10 cellular contexts compared by ENCODE assay signal in genomic region chr16:81520560-81521135, GRCh38.
DNase-seq lines count a peak whose midpoint lies in the region; ATAC-seq and TF ChIP-seq lines count a peak whose summit lies in the region.
"Had no signal": no experiment of that assay in that cellular context is flagged by ENCODE, and none has a peak within 500 bp of the region (broad histone marks: within the 10 kb centered on the region; RNA-seq: fewer than 3 reads in every experiment).

No MANE protein-coding gene starts in this region.

- H3K4me3 Mint-ChIP-seq in CD4-positive, CD25-positive, alpha-beta regulatory T cell, result peak overlapping the region in 2 of 4 donors; percentile 37 to 83
- H3K4me3 Mint-ChIP-seq in activated T-helper 1 cell treated with anti-CD3 and anti-CD28 coated beads, Interleukin-12 subunit alpha, Interleukin-12 subunit beta, Interleukin-2, Interleukin-4 antibody, amounts not matched to agents 30 ng/mL and 10 ng/mL and 1 ng/mL, durations not matched to agents 14 hours and 24 hours and 36 hours, result peak overlapping the region; percentile 4
- H3K4me3 Mint-ChIP-seq in naive thymus-derived CD8-positive, alpha-beta T cell, result peak overlapping the region in 4 of 10 donors; percentile 26 to 82 (median 37)

- peaks cover 18 to 39% (median 32%) of the 10 kb centered on the region in 4 donors for H3K4me1 Mint-ChIP-seq in CD4-positive, CD25-positive, alpha-beta regulatory T cell
- peaks cover 54% of the 10 kb centered on the region for H3K4me1 Mint-ChIP-seq in activated T-helper 1 cell treated with anti-CD3 and anti-CD28 coated beads, Interleukin-12 subunit alpha, Interleukin-12 subunit beta, Interleukin-2, Interleukin-4 antibody, amounts not matched to agents 30 ng/mL and 10 ng/mL and 1 ng/mL, durations not matched to agents 14 hours and 24 hours and 36 hours (ENCODE audit: low read depth)
- peaks cover 13 to 62% (median 36%) of the 10 kb centered on the region in 4 donors for H3K4me1 Mint-ChIP-seq in naive thymus-derived CD8-positive, alpha-beta T cell

- H3K4me1 ChIP-seq in CD4-positive, CD25-positive, alpha-beta regulatory T cell (ENCODE audit: control insufficient read depth, insufficient read depth, low read length, poor library complexity, severe bottlenecking), result peaks cover 27% of the 10 kb centered on the region
- H3K4me1 ChIP-seq in HEK293 (ENCODE audit: control insufficient read depth, insufficient read depth, low read length), result no peaks in the 10 kb centered on the region

- intact Hi-C loops in activated T-helper 1 cell treated with anti-CD3 and anti-CD28 coated beads, Interleukin-12 subunit alpha, Interleukin-12 subunit beta, Interleukin-2, Interleukin-4 antibody, amounts not matched to agents 30 ng/mL and 10 ng/mL and 1 ng/mL, durations not matched to agents 14 hours and 24 hours and 36 hours (cut with micrococcal nuclease), result loop anchor here (2.0 to 5.0 kb wide), 4 partner anchors 52 to 444 kb away; partner anchors contain the start of gene C16orf46

- H3K9me3 ChIP-seq in CD4-positive, CD25-positive, alpha-beta regulatory T cell (ENCODE audit: control insufficient read depth in 2 of 2, low read length in 2 of 2), result no peaks in the 10 kb centered on the region
- H3K9me3 ChIP-seq in HEK293 (ENCODE audit: control insufficient read depth, insufficient read depth, low read depth, low read length), result no peaks in the 10 kb centered on the region

- H3K36me3 ChIP-seq in CD4-positive, CD25-positive, alpha-beta regulatory T cell (ENCODE audit: control insufficient read depth, insufficient read depth, low read length), result no peaks in the 10 kb centered on the region
- peaks cover 0 to 4% of the 10 kb centered on the region in 2 experiments; a peak in 1 of 3 replicates for H3K36me3 ChIP-seq in HEK293 (ENCODE audit: control insufficient read depth in 2 of 2, insufficient read depth in 1 of 2, low read length in 2 of 2)

- H3K27ac Mint-ChIP-seq in CD4-positive, CD25-positive, alpha-beta regulatory T cell, result peak overlapping the region; percentile 43 to 91 (median 78)
- peak overlapping the region; percentile 79 for H3K27ac Mint-ChIP-seq in activated T-helper 1 cell treated with anti-CD3 and anti-CD28 coated beads, Interleukin-12 subunit alpha, Interleukin-12 subunit beta, Interleukin-2, Interleukin-4 antibody, amounts not matched to agents 30 ng/mL and 10 ng/mL and 1 ng/mL, durations not matched to agents 14 hours and 24 hours and 36 hours
- H3K27ac Mint-ChIP-seq in naive thymus-derived CD8-positive, alpha-beta T cell, result peak overlapping the region; percentile 64 to 97 (median 94)

- POLR2A ChIA-PET in HEK293 (lab: Yijun Ruan, JAX), result no interaction called here
- POLR2A ChIA-PET in naive thymus-derived CD8-positive, alpha-beta T cell (lab: Charles Lee), result no interaction called here

- H3K27ac ChIP-seq in CD4-positive, CD25-positive, alpha-beta regulatory T cell (ENCODE audit: insufficient read depth, low read length, poor library complexity, severe bottlenecking), result peak overlapping the region; percentile 16
- H3K27ac ChIP-seq in HEK293 (ENCODE audit: extremely low read depth, low read depth, low read length), result no peak overlapping the region

- ATAC-seq in CD4-positive, CD25-positive, alpha-beta regulatory T cell (ENCODE audit: low read depth in 2 of 2), result no peak
- peak in 1 of 2 donors; percentile 5 for ATAC-seq in naive thymus-derived CD8-positive, alpha-beta T cell

- H3K27me3 ChIP-seq in CD4-positive, CD25-positive, alpha-beta regulatory T cell (ENCODE audit: control insufficient read depth, insufficient read depth, low read length), result no peaks in the 10 kb centered on the region

- CTCF ChIA-PET in HEK293 (lab: Yijun Ruan, JAX), result no interaction called here

- H3K36me3 Mint-ChIP-seq in CD4-positive, CD25-positive, alpha-beta regulatory T cell, result peaks cover 9% of the 10 kb centered on the region
- peaks cover 3% of the 10 kb centered on the region for H3K36me3 Mint-ChIP-seq in activated T-helper 1 cell treated with anti-CD3 and anti-CD28 coated beads, Interleukin-12 subunit alpha, Interleukin-12 subunit beta, Interleukin-2, Interleukin-4 antibody, amounts not matched to agents 30 ng/mL and 10 ng/mL and 1 ng/mL, durations not matched to agents 14 hours and 24 hours and 36 hours (ENCODE audit: low read depth)
- H3K36me3 Mint-ChIP-seq in naive thymus-derived CD8-positive, alpha-beta T cell, result peaks cover 0 to 10% (median 4%) of the 10 kb centered on the region in 3 donors

- no peaks in the 10 kb centered on the region for H3K27me3 Mint-ChIP-seq in CD4-positive, CD25-positive, alpha-beta regulatory T cell
- H3K27me3 Mint-ChIP-seq in activated T-helper 1 cell treated with anti-CD3 and anti-CD28 coated beads, Interleukin-12 subunit alpha, Interleukin-12 subunit beta, Interleukin-2, Interleukin-4 antibody, amounts not matched to agents 30 ng/mL and 10 ng/mL and 1 ng/mL, durations not matched to agents 14 hours and 24 hours and 36 hours (ENCODE audit: insufficient read depth), result no peaks in the 10 kb centered on the region
- no peaks in the 10 kb centered on the region for H3K27me3 Mint-ChIP-seq in naive thymus-derived CD8-positive, alpha-beta T cell

- no peaks in the 10 kb centered on the region for H3K9me3 Mint-ChIP-seq in CD4-positive, CD25-positive, alpha-beta regulatory T cell
- H3K9me3 Mint-ChIP-seq in activated T-helper 1 cell treated with anti-CD3 and anti-CD28 coated beads, Interleukin-12 subunit alpha, Interleukin-12 subunit beta, Interleukin-2, Interleukin-4 antibody, amounts not matched to agents 30 ng/mL and 10 ng/mL and 1 ng/mL, durations not matched to agents 14 hours and 24 hours and 36 hours, result no peaks in the 10 kb centered on the region
- no peaks in the 10 kb centered on the region for H3K9me3 Mint-ChIP-seq in naive thymus-derived CD8-positive, alpha-beta T cell

- TF ChIP-seq CTCF in HEK293 (tag by site-specific recombination; IDR thresholded peaks at IDR 0.05), result no peak

- no peak for DNase-seq in CD4-positive, CD25-positive, alpha-beta regulatory T cell
- no peak for DNase-seq in activated T-helper 1 cell treated with anti-CD3 and anti-CD28 coated beads, Interleukin-12 subunit alpha, Interleukin-12 subunit beta, Interleukin-2, Interleukin-4 antibody, amounts not matched to agents 30 ng/mL and 10 ng/mL and 1 ng/mL, durations not matched to agents 14 hours and 24 hours and 36 hours (ENCODE audit: low spot score)
- DNase-seq in naive thymus-derived CD8-positive, alpha-beta T cell, result peak in 1 of 10 donors; percentile 10
- DNase-seq in 8988T (no peak), NCI-H82 (lab: John Stamatoyannopoulos, UW) (no peak), NCI-H2029 treated with DMSO at 0.1 percent for 48 hours (lab: John Stamatoyannopoulos, UW) (no peak), iPS-NIHi11 (ENCODE audit: low spot score) (no peak)
- DNase-seq: GDM1, SW 1271 had no signal

- H3K4me3 ChIP-seq in CD4-positive, CD25-positive, alpha-beta regulatory T cell (ENCODE audit: low read depth, low read length), result no peak overlapping the region
- H3K4me3 ChIP-seq in HEK293 (ENCODE audit: low read depth, low read length), result no peak overlapping the region

TF ChIP-seq in HEK293, 187 proteins besides CTCF, POLR2A, EP300 and RAD21:
- TF ChIP-seq ZNF768 (tag by site-specific recombination; IDR thresholded peaks at IDR 0.05) (peak; percentile 72), ZNF596 (tag by site-specific recombination; IDR thresholded peaks at IDR 0.05) (peak; percentile 83), ZFP37 (tag by site-specific recombination; IDR thresholded peaks at IDR 0.05) (no peak)
